In genomic region chr17:21126645-21127507, GRCh38 we compare ENCODE assay signal across 8 cellular contexts. TPM values are rescaled to one million over a fixed set of nuclear protein-coding genes. Genes with fewer than 3 reads are reported as not detected.
DNase-seq lines count a peak whose midpoint lies in the region; ATAC-seq and TF ChIP-seq lines count a peak whose summit lies in the region.

DHRS7B (plus strand) TSS chr17:21126964; CDS start chr17:21126972, 8 bp downstream.

- no peak for TF ChIP-seq EP300 in esophagus muscularis mucosa (IDR thresholded peaks at IDR 0.05)

- no peaks in the 10 kb centered on the region for H3K27me3 Mint-ChIP-seq in activated T-cell treated with anti-CD3 and anti-CD28 coated beads, Interleukin-2, amount 50 U/mL, for 72 hours (ENCODE audit: low read depth)

- 0% methylated on average over 13 of the region's 66 CpGs for WGBS in esophagus muscularis mucosa

- H3K27ac ChIP-seq in Peyer's patch: peak within 1 kb of the TSS; percentile 87 to 93 (median 91)
- peak within 1 kb of the TSS; percentile 90 to 97 (median 93) for H3K27ac ChIP-seq in esophagus muscularis mucosa (replicated peaks in 1 of 4)

- peaks cover 44% of the 10 kb centered on the region for H3K4me1 Mint-ChIP-seq in activated T-cell treated with anti-CD3 and anti-CD28 coated beads, Interleukin-2, amount 50 U/mL, for 72 hours (ENCODE audit: low read depth)

- peak within 1 kb of the TSS; percentile 90 to 97 for H3K4me3 Mint-ChIP-seq in activated T-cell treated with anti-CD3 and anti-CD28 coated beads, Interleukin-2, amount 50 U/mL, for 72 hours

- H3K4me1 ChIP-seq in Peyer's patch (peaks cover 0 to 10% (median 2%) of the 10 kb centered on the region in 4 donors), esophagus muscularis mucosa (peaks cover 16 to 36% (median 30%) of the 10 kb centered on the region in 4 donors)

- no peaks in the 10 kb centered on the region for H3K36me3 ChIP-seq in Peyer's patch
- H3K36me3 ChIP-seq in esophagus muscularis mucosa: no peaks in the 10 kb centered on the region

- peaks cover 0 to 3% of the 10 kb centered on the region in 2 donors for H3K36me3 Mint-ChIP-seq in activated T-cell treated with anti-CD3 and anti-CD28 coated beads, Interleukin-2, amount 50 U/mL, for 72 hours (ENCODE audit: insufficient read depth in 2 of 2)

- peak within 1 kb of the TSS; percentile 99 for H3K27ac Mint-ChIP-seq in activated T-cell treated with anti-CD3 and anti-CD28 coated beads, Interleukin-2, amount 50 U/mL, for 72 hours

- intact Hi-C loops in esophagus muscularis mucosa (cut with DNase I): loop anchor here (2.0 to 10.0 kb wide), 4 partner anchors 88 to 328 kb away; partner anchors contain the start of genes NATD1 and TMEM11

- ATAC-seq in GM21723 (IDR thresholded peaks at IDR 0.05; ENCODE audit: unreplicated experiment): peak; percentile 92
- ATAC-seq in activated T-cell treated with anti-CD3 and anti-CD28 coated beads, Interleukin-2, amount 50 U/mL, for 72 hours (replicated peaks in 1 of 2): peak; percentile 97 to 98

- DNase-seq in DMS53 treated with DMSO at 0.1 percent for 48 hours (lab: John Stamatoyannopoulos, UW; ENCODE audit: unreplicated experiment): peak; percentile 80
- peak; percentile 74 for DNase-seq in KG1 (lab: John Stamatoyannopoulos, UW)
- peak; percentile 97 to 99 (median 99) for DNase-seq in Peyer's patch
- peak; percentile 97 to 98 for DNase-seq in activated T-cell treated with anti-CD3 and anti-CD28 coated beads, Interleukin-2, amount 50 U/mL, for 72 hours
- DNase-seq in esophagus muscularis mucosa (ENCODE audit: extremely low spot score): peak; percentile 99
- peak; percentile 95 for DNase-seq in myocyte (ENCODE audit: low read depth)
- DNase-seq in stimulated activated CD8-positive, alpha-beta memory T cell treated with anti-CD3 and anti-CD28 coated beads, Interleukin-7, amount 100 ng/mL, for 48 hours (ENCODE audit: extremely low read depth in 1 of 2, low read depth in 1 of 2): peak; percentile 95 to 99

- H3K27me3 ChIP-seq in Peyer's patch: no peaks in the 10 kb centered on the region
- H3K27me3 ChIP-seq in esophagus muscularis mucosa: no peaks in the 10 kb centered on the region

- peak; percentile 58 to 79 for TF ChIP-seq POLR2A in Peyer's patch (IDR thresholded peaks at IDR 0.05)
- TF ChIP-seq POLR2A in esophagus muscularis mucosa (IDR thresholded peaks at IDR 0.05; ENCODE audit: low read depth): no peak

- H3K4me3 ChIP-seq in Peyer's patch (peak within 1 kb of the TSS; percentile 65 to 77 (median 74)), esophagus muscularis mucosa (peak within 1 kb of the TSS; percentile 75 to 95 (median 80))

- TF ChIP-seq CTCF in Peyer's patch (IDR thresholded peaks at IDR 0.05) (peak in 1 of 6 experiments; percentile 3), esophagus muscularis mucosa (IDR thresholded peaks at IDR 0.05) (no peak)

- no peaks in the 10 kb centered on the region for H3K9me3 Mint-ChIP-seq in activated T-cell treated with anti-CD3 and anti-CD28 coated beads, Interleukin-2, amount 50 U/mL, for 72 hours

- H3K9me3 ChIP-seq in Peyer's patch (no peaks in the 10 kb centered on the region), esophagus muscularis mucosa (no peaks in the 10 kb centered on the region)

RNA-seq across cellular contexts. Expression of gene DHRS7B, which starts in this region (rescaled TPM):
- total RNA-seq in Peyer's patch: 10 to 100 TPM; 20.6 to 41.2 (median 26.2) TPM
- total RNA-seq in activated T-cell treated with anti-CD3 and anti-CD28 coated beads, Interleukin-2, amount 50 U/mL, for 72 hours: 10 to 100 TPM; 19.5 to 21.4 TPM
- 10 to 100 TPM; 24.0 to 30.3 (median 28.8) TPM for total RNA-seq in esophagus muscularis mucosa
- total RNA-seq in myocyte: 22.0 and 38.3 TPM in 2 replicates
- 31.4 TPM for polyA plus RNA-seq in myocyte (2012)

Comparison
In these comparisons a context has a peak if more than half of its experiments do, and no peak if none do; other contexts are left out.
1. Peak in every context shown above with its lines: DNase-seq, ATAC-seq, H3K4me3 ChIP-seq and H3K27ac ChIP-seq.